In genomic region chr9:16640649-16641048, GRCh38 we compare ENCODE assay signal across 1 cellular context.
TF ChIP-seq lines count a peak whose summit lies in the region.

No MANE protein-coding gene starts in this region.

TF ChIP-seq in SK-N-SH treated with all-trans-retinoic acid at 6 μM for 48 hours, 23 proteins besides CTCF, POLR2A, EP300 and RAD21 (continued from another document):
- TF ChIP-seq CREB5 (CRISPR knock-in tag; IDR thresholded peaks at IDR 0.05; ENCODE audit: low read depth) (no peak), PPARA (CRISPR knock-in tag; IDR thresholded peaks at IDR 0.05; ENCODE audit: borderline replicate concordance) (no peak)
TF ChIP-seq in SK-N-SH treated with all-trans-retinoic acid at 6 μM for 48 hours: peak in this region for 0.
